ENCODE assay signal across 15 cellular contexts in the genomic region with DNA sequence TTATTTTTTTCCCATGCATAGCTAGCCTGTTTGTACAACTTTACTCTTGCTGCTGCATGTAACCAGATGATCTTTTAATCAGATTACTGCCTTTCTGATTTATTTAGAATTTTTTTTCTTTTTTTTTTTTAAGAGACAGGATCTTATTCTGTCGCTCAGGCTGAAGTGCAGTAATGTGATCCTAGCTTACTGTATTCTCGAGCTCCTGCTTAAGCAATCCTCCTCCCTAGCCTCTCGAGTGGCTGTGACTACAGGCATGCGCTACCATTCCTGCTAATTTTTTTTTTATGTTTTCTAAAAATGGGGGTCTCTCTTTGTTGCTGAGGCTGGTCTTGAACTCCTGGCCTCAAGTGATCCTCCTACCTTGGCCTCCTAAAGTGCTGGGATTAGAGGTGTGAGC. TPM values are rescaled to one million over a fixed set of nuclear protein-coding genes. Genes with fewer than 3 reads are reported as not detected.
A peak's percentile ranks its signal among the peaks of the same experiment; 100 is the strongest.
DNase-seq lines count a peak whose midpoint lies in the region; ATAC-seq and TF ChIP-seq lines count a peak whose summit lies in the region.
"Had no signal": no experiment of that assay in that cellular context is flagged by ENCODE, and none has a peak within 500 bp of the region (broad histone marks: within the 10 kb centered on the region; RNA-seq: fewer than 3 reads in every experiment).

No MANE protein-coding gene starts in this region.

- ATAC-seq in gastrocnemius medialis (peak; percentile 74 to 86), HG02678 (IDR thresholded peaks at IDR 0.05; ENCODE audit: unreplicated experiment) (no peak)
- ATAC-seq: A549 had no signal

- H3K36me3 ChIP-seq in HEK293 (ENCODE audit: control insufficient read depth in 2 of 2, insufficient read depth in 1 of 2, low read length in 2 of 2) (peaks cover 6 to 17% of the 10 kb centered on the region in 2 experiments), gastrocnemius medialis (no peaks in the 10 kb centered on the region)

- intact Hi-C loops in gastrocnemius medialis (cut with DNase I; ENCODE audit: low total_unique reads) = no loop called here

- in situ Hi-C loops in gastrocnemius medialis (cut with MboI; ENCODE audit: low sequenced_read_pairs in 4 of 4) = loop anchor here in 3 of 4 donors (25.0 kb wide), 3 partner anchors 526 to 601 kb away; partner anchors contain the start of gene YTHDC2 (in 2 of the 3)

- POLR2A ChIA-PET in HEK293 (lab: Yijun Ruan, JAX) = no interaction called here

- no peaks in the 10 kb centered on the region; the same call in 1 of the 2 replicates for H3K4me1 ChIP-seq in HEK293 (ENCODE audit: control insufficient read depth, insufficient read depth, low read length)
- peaks cover 18 to 41% of the 10 kb centered on the region in 2 donors for H3K4me1 ChIP-seq in gastrocnemius medialis
- H3K4me1 ChIP-seq: A549 had no signal

- H3K4me3 ChIP-seq in HEK293 (ENCODE audit: low read depth, low read length) (no peak overlapping the region), gastrocnemius medialis (no peak overlapping the region)
- H3K4me3 ChIP-seq: A549, BLaER1 had no signal

- TF ChIP-seq CTCF in HEK293 (tag by site-specific recombination; IDR thresholded peaks at IDR 0.05) = no peak
- TF ChIP-seq CTCF in gastrocnemius medialis (IDR thresholded peaks at IDR 0.05 in 4 of 5, conservative IDR thresholded peaks at IDR 0.05 in 1 of 5) = no peak

- CTCF ChIA-PET in HEK293 (lab: Yijun Ruan, JAX) = interaction anchor here (0.8 to 2.6 kb wide), 3 partner anchors 10 to 344 kb away, joined by 3 to 24 read pairs (median 3); no protein-coding TSS in a partner anchor

- H3K27ac ChIP-seq in HEK293 (ENCODE audit: extremely low read depth, low read depth, low read length) (no peak overlapping the region), gastrocnemius medialis (peak overlapping the region in 1 of 4 donors; percentile 22)
- H3K27ac ChIP-seq: A549, BLaER1 had no signal

- DNase-seq in NCI-H82 (lab: John Stamatoyannopoulos, UW) (peak; percentile 72), iris pigment epithelial cell (ENCODE audit: low read depth) (peak; percentile 30), gastrocnemius medialis (no peak), LoVo (ENCODE audit: low spot score) (no peak), retina (no peak)
- DNase-seq: Caco-2; CD8-positive, alpha-beta memory T cell; DND-41; GDM1; HCEC 1CT; IMR-90 had no signal

- no peak for TF ChIP-seq POLR2A in gastrocnemius medialis (IDR thresholded peaks at IDR 0.05)

- H3K27me3 ChIP-seq in gastrocnemius medialis = no peaks in the 10 kb centered on the region
- H3K27me3 ChIP-seq: BLaER1 had no signal

- no peaks in the 10 kb centered on the region for H3K9me3 ChIP-seq in HEK293 (ENCODE audit: control insufficient read depth, insufficient read depth, low read depth, low read length)
- no peaks in the 10 kb centered on the region for H3K9me3 ChIP-seq in gastrocnemius medialis
- H3K9me3 ChIP-seq: A549, BLaER1, Caco-2 had no signal

TF ChIP-seq in HEK293, 187 proteins besides CTCF, POLR2A, EP300 and RAD21:
- TF ChIP-seq ZFP69B (tag by site-specific recombination; IDR thresholded peaks at IDR 0.05) (no peak), ZNF626 (tag by site-specific recombination; IDR thresholded peaks at IDR 0.05) (no peak), ZSCAN23 (tag by site-specific recombination; IDR thresholded peaks at IDR 0.05) (no peak)
- TF ChIP-seq, protein P1, sequence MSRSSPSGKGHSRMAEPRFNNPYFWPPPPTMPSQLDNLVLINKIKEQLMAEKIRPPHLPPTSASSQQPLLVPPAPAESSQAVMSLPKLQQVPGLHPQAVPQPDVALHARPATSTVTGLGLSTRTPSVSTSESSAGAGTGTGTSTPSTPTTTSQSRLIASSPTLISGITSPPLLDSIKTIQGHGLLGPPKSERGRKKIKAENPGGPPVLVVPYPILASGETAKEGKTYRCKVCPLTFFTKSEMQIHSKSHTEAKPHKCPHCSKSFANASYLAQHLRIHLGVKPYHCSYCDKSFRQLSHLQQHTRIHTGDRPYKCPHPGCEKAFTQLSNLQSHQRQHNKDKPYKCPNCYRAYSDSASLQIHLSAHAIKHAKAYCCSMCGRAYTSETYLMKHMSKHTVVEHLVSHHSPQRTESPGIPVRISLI (tag by site-specific recombination; IDR thresholded peaks at IDR 0.05) = 0 out of 2 replicates have a peak, but pooled peaks have one; percentile 13

RNA-seq across cellular contexts. Expression of gene DCP2, which starts 9.6 kb away (rescaled TPM):
- total RNA-seq in gastrocnemius medialis = 10 to 100 TPM in 3 of 4 donors, 1 to 10 TPM in 1; 9.8 to 30.9 (median 27.2) TPM

Comparison
In these comparisons a context has a peak if more than half of its experiments do, and no peak if none do; other contexts are left out.
1. DNase-seq: peak in NCI-H82 (single experiment) and iris pigment epithelial cell (single experiment); none in gastrocnemius medialis (0 of 2), LoVo (single experiment) and retina (single experiment).